Comparison of ENCODE assay signal across 8 cellular contexts in the genomic region with DNA sequence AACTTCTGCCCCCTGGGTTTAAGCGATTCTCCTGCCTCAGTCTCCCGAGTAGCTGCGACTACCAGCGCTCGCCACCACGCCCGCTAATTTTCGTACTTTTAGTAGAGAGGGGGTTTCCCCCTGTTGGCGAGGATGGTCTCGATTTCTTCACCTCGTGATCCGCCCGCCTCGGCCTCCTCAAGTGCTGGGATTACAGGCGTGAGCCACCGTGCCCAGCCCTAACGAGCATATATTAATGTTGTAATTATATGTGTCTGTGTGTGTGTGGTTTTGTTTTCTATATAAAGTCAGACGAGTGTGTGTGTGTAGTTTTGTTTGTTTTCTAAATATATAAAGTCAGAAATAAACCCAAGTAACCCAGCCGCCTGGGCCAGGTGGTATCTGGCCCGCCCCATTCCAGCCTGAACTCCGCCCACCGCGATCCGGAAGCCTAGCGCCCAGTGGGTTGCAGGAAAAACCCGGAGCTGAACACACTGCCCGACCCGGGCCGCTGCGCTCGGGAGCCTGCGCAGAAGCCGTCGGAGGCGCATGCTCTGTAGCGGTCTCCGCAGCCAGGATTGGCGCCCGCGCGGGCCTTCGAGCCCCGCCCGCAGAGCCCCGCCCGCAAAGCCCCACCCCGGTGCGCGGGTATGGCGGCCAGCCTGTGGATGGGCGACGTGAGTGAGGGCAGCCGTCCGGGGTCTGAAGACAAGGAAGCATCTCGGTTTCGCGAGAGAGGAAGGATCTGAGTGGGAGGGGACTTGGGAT. TPM values are rescaled to one million over a fixed set of nuclear protein-coding genes. Genes with fewer than 3 reads are reported as not detected.
DNase-seq lines count a peak whose midpoint lies in the region; ATAC-seq, FAIRE-seq and TF ChIP-seq lines count a peak whose summit lies in the region.

A gene (plus strand): TSS at position 604 of the 747 bp plus-strand sequence. CDS start 26 bp downstream, at position 630.

- H3K9me3 ChIP-seq in Loucy (ENCODE audit: insufficient read depth, low read depth, low read length) = no peaks in the 10 kb centered on the region
- H3K9me3 ChIP-seq in RWPE2 (ENCODE audit: severe bottlenecking) = no peaks in the 10 kb centered on the region

- peaks cover 6% of the 10 kb centered on the region for H3K4me1 Mint-ChIP-seq in activated T-helper 2 cell treated with anti-CD3 and anti-CD28 coated beads, Interferon-gamma antibody, Interleukin-2, Interleukin-4, amounts not matched to agents 10 μg/mL and 5 μg/mL and 100 μg/mL, durations not matched to agents 14 hours and 24 hours and 36 hours (ENCODE audit: low read depth)
- peaks cover 9 to 30% (median 21%) of the 10 kb centered on the region in 4 donors for H3K4me1 Mint-ChIP-seq in naive thymus-derived CD8-positive, alpha-beta T cell
- H3K4me1 Mint-ChIP-seq in stimulated activated naive B cell treated with anti-CD40 and anti-IgM and Interleukin-4, amounts not matched to agents 10 μg/mL and 1 μg/mL and 100 μg/mL, for 72 hours = peaks cover 1 to 19% of the 10 kb centered on the region in 2 donors

- DNase-seq in ELF-1 (ENCODE audit: low read depth, low spot score) (peak; percentile 98), H54 (ENCODE audit: insufficient read length, low spot score) (peak; percentile 78), RWPE2 (ENCODE audit: low spot score) (peak; percentile 92), fibroblast of mammary gland (ENCODE audit: low read depth) (peak; percentile 93)
- DNase-seq in activated T-helper 2 cell treated with anti-CD3 and anti-CD28 coated beads, Interferon-gamma antibody, Interleukin-2, Interleukin-4, amounts not matched to agents 10 μg/mL and 5 μg/mL and 100 μg/mL, durations not matched to agents 14 hours and 24 hours and 36 hours (ENCODE audit: low spot score) = peak; percentile 97
- DNase-seq in naive thymus-derived CD8-positive, alpha-beta T cell = peak; percentile 94 to 98 (median 96)
- peak; percentile 97 for DNase-seq in stimulated activated naive B cell treated with anti-CD40 and anti-IgM and Interleukin-4, amounts not matched to agents 10 μg/mL and 1 μg/mL and 100 μg/mL, for 72 hours

- H3K27me3 Mint-ChIP-seq in activated T-helper 2 cell treated with anti-CD3 and anti-CD28 coated beads, Interferon-gamma antibody, Interleukin-2, Interleukin-4, amounts not matched to agents 10 μg/mL and 5 μg/mL and 100 μg/mL, durations not matched to agents 14 hours and 24 hours and 36 hours (ENCODE audit: low read depth) = no peaks in the 10 kb centered on the region
- H3K27me3 Mint-ChIP-seq in naive thymus-derived CD8-positive, alpha-beta T cell = no peaks in the 10 kb centered on the region
- no peaks in the 10 kb centered on the region for H3K27me3 Mint-ChIP-seq in stimulated activated naive B cell treated with anti-CD40 and anti-IgM and Interleukin-4, amounts not matched to agents 10 μg/mL and 1 μg/mL and 100 μg/mL, for 72 hours

- peaks cover 24% of the 10 kb centered on the region for H3K36me3 Mint-ChIP-seq in activated T-helper 2 cell treated with anti-CD3 and anti-CD28 coated beads, Interferon-gamma antibody, Interleukin-2, Interleukin-4, amounts not matched to agents 10 μg/mL and 5 μg/mL and 100 μg/mL, durations not matched to agents 14 hours and 24 hours and 36 hours (ENCODE audit: low read depth)
- peaks cover 0 to 24% (median 9%) of the 10 kb centered on the region in 3 donors for H3K36me3 Mint-ChIP-seq in naive thymus-derived CD8-positive, alpha-beta T cell
- peaks cover 12 to 16% of the 10 kb centered on the region in 2 donors for H3K36me3 Mint-ChIP-seq in stimulated activated naive B cell treated with anti-CD40 and anti-IgM and Interleukin-4, amounts not matched to agents 10 μg/mL and 1 μg/mL and 100 μg/mL, for 72 hours

- peak within 1 kb of the TSS; percentile 95 for H3K9ac ChIP-seq in Loucy (ENCODE audit: low read depth, low read length, poor library complexity, severe bottlenecking)

- peak within 1 kb of the TSS; percentile 100 for H2AFZ ChIP-seq in Loucy (ENCODE audit: low read length)

- H3K36me3 ChIP-seq in Loucy (ENCODE audit: insufficient read depth, low read length) (no peaks in the 10 kb centered on the region), RWPE2 (ENCODE audit: low read depth) (peaks cover 28% of the 10 kb centered on the region)

- H3K27me3 ChIP-seq in Loucy (ENCODE audit: insufficient read depth, low read length, poor library complexity, severe bottlenecking) = no peaks in the 10 kb centered on the region
- H3K27me3 ChIP-seq in RWPE2 (ENCODE audit: insufficient read depth, poor library complexity, severe bottlenecking) = no peaks in the 10 kb centered on the region

- H3K9me2 ChIP-seq in Loucy (replicated peaks; ENCODE audit: low read depth, low read length) = no peaks in the 10 kb centered on the region

- H3K27ac ChIP-seq in RWPE2 (ENCODE audit: poor library complexity, severe bottlenecking) = peak within 1 kb of the TSS; percentile 56

- no peaks in the 10 kb centered on the region for H3F3A ChIP-seq in Loucy (ENCODE audit: low read depth)

- POLR2A ChIA-PET in naive thymus-derived CD8-positive, alpha-beta T cell (lab: Charles Lee) = interaction anchor here (0.6 to 5.4 kb wide), 15 partner anchors 17 to 629 kb away, joined by 3 to 113 read pairs (median 4); a partner anchor contains a TSS

- H3K27ac Mint-ChIP-seq in activated T-helper 2 cell treated with anti-CD3 and anti-CD28 coated beads, Interferon-gamma antibody, Interleukin-2, Interleukin-4, amounts not matched to agents 10 μg/mL and 5 μg/mL and 100 μg/mL, durations not matched to agents 14 hours and 24 hours and 36 hours = peak within 1 kb of the TSS; percentile 93
- H3K27ac Mint-ChIP-seq in naive thymus-derived CD8-positive, alpha-beta T cell = peak within 1 kb of the TSS; percentile 94 to 99 (median 98)
- peak within 1 kb of the TSS; percentile 97 for H3K27ac Mint-ChIP-seq in stimulated activated naive B cell treated with anti-CD40 and anti-IgM and Interleukin-4, amounts not matched to agents 10 μg/mL and 1 μg/mL and 100 μg/mL, for 72 hours

- TF ChIP-seq CTCF in Loucy (conservative IDR thresholded peaks at IDR 0.05; ENCODE audit: low read length) = no peak
- no peak for TF ChIP-seq CTCF in RWPE2 (IDR thresholded peaks at IDR 0.05; ENCODE audit: poor library complexity, severe bottlenecking)
- no peak for TF ChIP-seq CTCF in fibroblast of mammary gland (conservative IDR thresholded peaks at IDR 0.05; ENCODE audit: control insufficient read depth, insufficient read depth, low read depth, low read length)

- H3K4me3 Mint-ChIP-seq in activated T-helper 2 cell treated with anti-CD3 and anti-CD28 coated beads, Interferon-gamma antibody, Interleukin-2, Interleukin-4, amounts not matched to agents 10 μg/mL and 5 μg/mL and 100 μg/mL, durations not matched to agents 14 hours and 24 hours and 36 hours (ENCODE audit: low read depth) = peak within 1 kb of the TSS; percentile 91
- peak within 1 kb of the TSS; percentile 96 to 100 (median 98) for H3K4me3 Mint-ChIP-seq in naive thymus-derived CD8-positive, alpha-beta T cell
- H3K4me3 Mint-ChIP-seq in stimulated activated naive B cell treated with anti-CD40 and anti-IgM and Interleukin-4, amounts not matched to agents 10 μg/mL and 1 μg/mL and 100 μg/mL, for 72 hours = peak within 1 kb of the TSS; percentile 96

- TF ChIP-seq POLR2A in H54 (IDR thresholded peaks at IDR 0.05; ENCODE audit: low read depth, low read length) = no peak; the same call in 1 of the 2 replicates

- no peaks in the 10 kb centered on the region for H4K20me1 ChIP-seq in Loucy (ENCODE audit: insufficient read depth, low read length, poor library complexity, severe bottlenecking)

- H3K4me3 ChIP-seq in Loucy (ENCODE audit: low read length, poor library complexity, severe bottlenecking) (peak within 1 kb of the TSS; percentile 98), RWPE2 (ENCODE audit: severe bottlenecking) (peak within 1 kb of the TSS; percentile 58), fibroblast of mammary gland (ENCODE audit: control insufficient read depth, low read depth, low read length) (peak within 1 kb of the TSS; percentile 83)

- H3K4me2 ChIP-seq in Loucy (ENCODE audit: low read depth, low read length, poor library complexity, severe bottlenecking) = peak within 1 kb of the TSS; percentile 73

- H3K9me3 Mint-ChIP-seq in activated T-helper 2 cell treated with anti-CD3 and anti-CD28 coated beads, Interferon-gamma antibody, Interleukin-2, Interleukin-4, amounts not matched to agents 10 μg/mL and 5 μg/mL and 100 μg/mL, durations not matched to agents 14 hours and 24 hours and 36 hours = no peaks in the 10 kb centered on the region
- no peaks in the 10 kb centered on the region for H3K9me3 Mint-ChIP-seq in naive thymus-derived CD8-positive, alpha-beta T cell
- H3K9me3 Mint-ChIP-seq in stimulated activated naive B cell treated with anti-CD40 and anti-IgM and Interleukin-4, amounts not matched to agents 10 μg/mL and 1 μg/mL and 100 μg/mL, for 72 hours = no peaks in the 10 kb centered on the region

- H3K79me2 ChIP-seq in Loucy (ENCODE audit: insufficient read depth, low read length) = peaks cover 18% of the 10 kb centered on the region; the same call in 1 of the 2 replicates

- intact Hi-C loops in activated T-helper 2 cell treated with anti-CD3 and anti-CD28 coated beads, Interferon-gamma antibody, Interleukin-2, Interleukin-4, amounts not matched to agents 10 μg/mL and 5 μg/mL and 100 μg/mL, durations not matched to agents 14 hours and 24 hours and 36 hours (cut with micrococcal nuclease) = loop anchor here (1.0 kb wide), 3 partner anchors 30 to 88 kb away; no protein-coding TSS in a partner anchor

- peak; percentile 89 for ATAC-seq in RWPE2 (ENCODE audit: low read depth)
- ATAC-seq in naive thymus-derived CD8-positive, alpha-beta T cell = peak; percentile 89 to 91
- ATAC-seq in stimulated activated naive B cell treated with anti-CD40 and anti-IgM and Interleukin-4, amounts not matched to agents 10 μg/mL and 1 μg/mL and 100 μg/mL, for 72 hours (replicated peaks) = peak; percentile 94 to 96

- FAIRE-seq in H54 (lab: Jason Lieb, UNC) = peak; percentile 23

- H3K4me1 ChIP-seq in Loucy (ENCODE audit: insufficient read depth, low read length, poor library complexity, severe bottlenecking) (peaks cover 5% of the 10 kb centered on the region), RWPE2 (ENCODE audit: insufficient read depth, poor library complexity, severe bottlenecking) (peaks cover 12% of the 10 kb centered on the region)

RNA-seq across cellular contexts. Expression of the gene that starts here (rescaled TPM):
- total RNA-seq in activated T-helper 2 cell treated with anti-CD3 and anti-CD28 coated beads, Interferon-gamma antibody, Interleukin-2, Interleukin-4, amounts not matched to agents 10 μg/mL and 5 μg/mL and 100 μg/mL, durations not matched to agents 14 hours and 24 hours and 36 hours = 49.4 and 55.4 TPM in 2 replicates
- 10 to 100 TPM; 35.3 to 42.8 TPM for total RNA-seq in naive thymus-derived CD8-positive, alpha-beta T cell
- 10 to 100 TPM; 21.5 to 25.3 (median 22.6) TPM for polyA plus RNA-seq in naive thymus-derived CD8-positive, alpha-beta T cell

Comparison
In these comparisons a context has a peak if more than half of its experiments do, and no peak if none do; other contexts are left out.
1. Peak in every context shown above with its lines: DNase-seq, ATAC-seq, H3K4me3 ChIP-seq and H3K27ac ChIP-seq.